In genomic region chr12:112586148-112586783, GRCh38 we compare ENCODE assay signal across 25 cellular contexts.
DNase-seq lines count a peak whose midpoint lies in the region; ATAC-seq, FAIRE-seq and TF ChIP-seq lines count a peak whose summit lies in the region.
"Had no signal": no experiment of that assay in that cellular context is flagged by ENCODE, and none has a peak within 500 bp of the region (broad histone marks: within the 10 kb centered on the region; RNA-seq: fewer than 3 reads in every experiment).

No MANE protein-coding gene starts in this region.

- no peak overlapping the region for H3K9ac ChIP-seq in HepG2 (ENCODE audit: insufficient read depth, low read depth, low read length)
- H3K9ac ChIP-seq: BLaER1 had no signal

- WGBS in HepG2 (ENCODE audit: low lambda C conversion rate) = 23% methylated on average over 5 of the region's 5 CpGs
- 38% methylated on average over 4 of the region's 5 CpGs for WGBS in right lobe of liver (ENCODE audit: insufficient coverage, low coverage, low lambda C conversion rate, missing lambda C conversion rate)

- no peak overlapping the region for H3K4me3 ChIP-seq in HepG2 (replicated peaks in 1 of 3; ENCODE audit: insufficient read depth in 1 of 3, low read depth in 2 of 3, low read length in 3 of 3)
- no peak overlapping the region for H3K4me3 ChIP-seq in right lobe of liver
- H3K4me3 ChIP-seq in coronary artery = no peak overlapping the region
- H3K4me3 ChIP-seq: BLaER1 had no signal

- no peak overlapping the region for H3K4me2 ChIP-seq in HepG2 (ENCODE audit: low read depth, low read length)
- H3K4me2 ChIP-seq: BLaER1 had no signal

- peaks cover 24% of the 10 kb centered on the region for H3K4me1 ChIP-seq in HepG2 (ENCODE audit: insufficient read depth, low read length)
- no peaks in the 10 kb centered on the region for H3K4me1 ChIP-seq in right lobe of liver
- H3K4me1 ChIP-seq: BE2C, BLaER1 had no signal

- POLR2A ChIA-PET in HepG2 (lab: Yijun Ruan, JAX) = no interaction called here

- peaks cover 8% of the 10 kb centered on the region for H3K9me3 Mint-ChIP-seq in progenitor cell of endocrine pancreas (ENCODE audit: low read depth)

- H3K27me3 ChIP-seq in HepG2 (ENCODE audit: control insufficient read depth in 1 of 2, insufficient read depth in 2 of 2, low read length in 2 of 2) = no peaks in the 10 kb centered on the region
- H3K27me3 ChIP-seq in right lobe of liver = no peaks in the 10 kb centered on the region
- H3K27me3 ChIP-seq: BE2C, BLaER1 had no signal

- TF ChIP-seq POLR2A in HepG2 (IDR thresholded peaks at IDR 0.05; ENCODE audit: insufficient read depth in 1 of 2, low read depth in 2 of 2, low read length in 2 of 2) = no peak
- TF ChIP-seq POLR2A in right lobe of liver (IDR thresholded peaks at IDR 0.05) = no peak

- TF ChIP-seq EP300 in HepG2 (IDR thresholded peaks at IDR 0.05; ENCODE audit: low read depth in 2 of 2, low read length in 2 of 2) (no peak), HepG2 (CRISPR knock-in tag; IDR thresholded peaks at IDR 0.05; ENCODE audit: borderline replicate concordance) (no peak)

- TF ChIP-seq RAD21 in HepG2 (CRISPR knock-in tag; IDR thresholded peaks at IDR 0.05) = no peak

- in situ Hi-C loops in HepG2 (cut with HindIII; ENCODE audit: extremely low pct_ligation_motif_present, low pct_unique_long_range_greater_than_20kb) = no loop called here

- intact Hi-C loops in HepG2 (cut with micrococcal nuclease; ENCODE audit: unreplicated experiment) (no loop called here), right lobe of liver (cut with DNase I) (no loop called here)

- peaks cover 11% of the 10 kb centered on the region for H3K4me1 Mint-ChIP-seq in progenitor cell of endocrine pancreas (ENCODE audit: low read depth)
- H3K4me1 Mint-ChIP-seq: CD14-positive monocyte; CD4-positive, alpha-beta memory T cell; CD4-positive, CD25-positive, alpha-beta regulatory T cell; CD8-positive, alpha-beta memory T cell had no signal

- CTCF ChIA-PET in HepG2 (lab: Yijun Ruan, JAX; ENCODE audit: low intra/inter-chr PET ratio, low total read pairs) = no interaction called here

- H3K36me3 ChIP-seq in HepG2 (replicated peaks in 1 of 2; ENCODE audit: control insufficient read depth in 1 of 2, insufficient read depth in 2 of 2, low read length in 2 of 2) (no peaks in the 10 kb centered on the region), right lobe of liver (no peaks in the 10 kb centered on the region)
- H3K36me3 ChIP-seq: BE2C, BLaER1 had no signal

- no peak overlapping the region for H3K27ac Mint-ChIP-seq in progenitor cell of endocrine pancreas
- H3K27ac Mint-ChIP-seq: CD14-positive monocyte; CD4-positive, alpha-beta memory T cell; CD4-positive, CD25-positive, alpha-beta regulatory T cell; CD8-positive, alpha-beta memory T cell had no signal

- H4K20me1 ChIP-seq in HepG2 (ENCODE audit: insufficient read depth, low read length) = no peaks in the 10 kb centered on the region
- H4K20me1 ChIP-seq: BLaER1 had no signal

- H3K27ac ChIP-seq in HepG2 (ENCODE audit: extremely low read length, insufficient read depth, low read length) (no peak overlapping the region), right lobe of liver (no peak overlapping the region), coronary artery (no peak overlapping the region)
- H3K27ac ChIP-seq: BLaER1 had no signal

- peaks cover 11% of the 10 kb centered on the region for H3K27me3 Mint-ChIP-seq in progenitor cell of endocrine pancreas

- DNase-seq in HepG2 (ENCODE audit: low spot score) (no peak), right lobe of liver (no peak), DMS53 treated with DMSO at 0.1 percent for 48 hours (lab: John Stamatoyannopoulos, UW; ENCODE audit: unreplicated experiment) (peak; percentile 16), progenitor cell of endocrine pancreas (ENCODE audit: low spot score, unreplicated experiment) (no peak), NCI-H1092 treated with DMSO at 0.1 percent for 48 hours (lab: John Stamatoyannopoulos, UW) (no peak), coronary artery (ENCODE audit: low spot score) (no peak)
- DNase-seq: 8988T; ACHN; BE2C; C1 segment of cervical spinal cord; CD4-positive, alpha-beta memory T cell; CD4-positive, CD25-positive, alpha-beta regulatory T cell; CD8-positive, alpha-beta memory T cell; COR-L47; DMS 273 treated with DMSO at 0.1 percent for 48 hours; DMS153; DMS79; GF-D8 had no signal

- no peaks in the 10 kb centered on the region for H3K79me2 ChIP-seq in HepG2 (ENCODE audit: insufficient read depth, low read length)

- peak overlapping the region; percentile 33 for H3K4me3 Mint-ChIP-seq in progenitor cell of endocrine pancreas (ENCODE audit: low read depth)
- H3K4me3 Mint-ChIP-seq: CD14-positive monocyte; CD4-positive, alpha-beta memory T cell; CD4-positive, CD25-positive, alpha-beta regulatory T cell; CD8-positive, alpha-beta memory T cell had no signal

- no peak overlapping the region for H2AFZ ChIP-seq in HepG2 (ENCODE audit: low read length)

- TF ChIP-seq CTCF in HepG2 (CRISPR knock-in tag; IDR thresholded peaks at IDR 0.05) = no peak
- no peak for TF ChIP-seq CTCF in right lobe of liver (IDR thresholded peaks at IDR 0.05)
- no peak for TF ChIP-seq CTCF in progenitor cell of endocrine pancreas (IDR thresholded peaks at IDR 0.05; ENCODE audit: unreplicated experiment)
- TF ChIP-seq CTCF in coronary artery (IDR thresholded peaks at IDR 0.05) = no peak

- ATAC-seq in HepG2 (no peak), right lobe of liver (no peak), GM21360 (IDR thresholded peaks at IDR 0.05; ENCODE audit: unreplicated experiment) (no peak)

- H3K9me3 ChIP-seq in HepG2 (ENCODE audit: low read length) (no peaks in the 10 kb centered on the region), right lobe of liver (no peaks in the 10 kb centered on the region)
- H3K9me3 ChIP-seq: BE2C, BLaER1 had no signal

- BruUV-seq in HepG2 (replicated peaks; lab: Mats Ljungman, UMichigan) = no TSS peak

- peaks cover 2% of the 10 kb centered on the region for H3K36me3 Mint-ChIP-seq in progenitor cell of endocrine pancreas (ENCODE audit: insufficient read depth)
- H3K36me3 Mint-ChIP-seq: CD14-positive monocyte; CD4-positive, alpha-beta memory T cell; CD4-positive, CD25-positive, alpha-beta regulatory T cell; CD8-positive, alpha-beta memory T cell had no signal

- FAIRE-seq in HepG2 (lab: Jason Lieb, UNC) = no peak
- FAIRE-seq: A204.1, G401.6, GM12891, GM19239 had no signal

TF ChIP-seq in HepG2, 621 proteins besides CTCF, POLR2A, EP300 and RAD21:
- TF ChIP-seq CREM (IDR thresholded peaks at IDR 0.05) (no peak), CREM (CRISPR knock-in tag; IDR thresholded peaks at IDR 0.05) (no peak), ZNF264 (CRISPR knock-in tag; IDR thresholded peaks at IDR 0.05) (peak; percentile 74), SAFB2 (CRISPR knock-in tag; IDR thresholded peaks at IDR 0.05; ENCODE audit: borderline replicate concordance, low read depth) (no peak), MYC (CRISPR knock-in tag; IDR thresholded peaks at IDR 0.05; ENCODE audit: borderline replicate concordance) (no peak), ZNF143 (CRISPR knock-in tag; IDR thresholded peaks at IDR 0.05) (no peak)
